Comparison of ENCODE assay signal across 21 cellular contexts in the genomic region with DNA sequence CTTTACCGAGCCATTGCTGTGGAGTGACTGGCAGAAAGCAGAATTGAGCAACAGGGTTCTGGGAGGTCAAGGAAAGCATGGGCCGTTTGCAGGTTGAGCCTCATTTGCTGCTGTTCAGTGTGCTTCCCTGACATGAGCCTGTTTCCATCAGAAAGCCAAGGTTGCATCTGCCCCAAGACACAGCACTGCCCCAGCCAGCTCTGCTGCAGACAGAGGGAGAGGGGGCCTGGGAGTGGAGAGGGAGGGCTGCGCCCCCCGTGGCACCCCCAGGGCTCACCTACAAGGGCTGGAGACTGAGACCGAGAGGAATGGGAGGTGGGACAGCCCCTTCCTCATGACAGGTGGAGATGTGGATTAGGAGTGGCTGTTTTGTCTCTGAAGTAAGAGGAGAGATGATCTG.
DNase-seq lines count a peak whose midpoint lies in the region; ATAC-seq, FAIRE-seq and TF ChIP-seq lines count a peak whose summit lies in the region.
"Had no signal": no experiment of that assay in that cellular context is flagged by ENCODE, and none has a peak within 500 bp of the region (broad histone marks: within the 10 kb centered on the region; RNA-seq: fewer than 3 reads in every experiment).

No MANE protein-coding gene starts in this region.

- intact Hi-C loops in prostate gland (cut with DNase I), result no loop called here

- H3K9me3 Mint-ChIP-seq in activated naive CD8-positive, alpha-beta T cell treated with anti-CD3 and anti-CD28 coated beads, Interleukin-2, amount 10 ng/mL, durations not matched to agents 7 days and 5 days, result no peaks in the 10 kb centered on the region
- H3K9me3 Mint-ChIP-seq in activated naive CD8-positive, alpha-beta T cell treated with anti-CD3 and anti-CD28 coated beads, Interleukin-2, amount 50 U/mL, for 24 hours, result no peaks in the 10 kb centered on the region
- H3K9me3 Mint-ChIP-seq: CD8-positive, alpha-beta T cell had no signal

- H3K4me1 ChIP-seq in prostate gland (replicated peaks), result no peaks in the 10 kb centered on the region
- H3K4me1 ChIP-seq: BE2C had no signal

- no peak for TF ChIP-seq CTCF in prostate gland (IDR thresholded peaks at IDR 0.05)

- no peak for TF ChIP-seq POLR2A in prostate gland (IDR thresholded peaks at IDR 0.05)

- H3K27me3 Mint-ChIP-seq in activated naive CD8-positive, alpha-beta T cell treated with anti-CD3 and anti-CD28 coated beads, Interleukin-2, amount 10 ng/mL, durations not matched to agents 7 days and 5 days, result no peaks in the 10 kb centered on the region
- peaks cover 2% of the 10 kb centered on the region for H3K27me3 Mint-ChIP-seq in activated naive CD8-positive, alpha-beta T cell treated with anti-CD3 and anti-CD28 coated beads, Interleukin-2, amount 50 U/mL, for 24 hours

- H3K9me3 ChIP-seq in prostate gland, result no peaks in the 10 kb centered on the region
- H3K9me3 ChIP-seq: BE2C had no signal

- H3K27ac ChIP-seq in prostate gland, result no peak overlapping the region

- peaks cover 1% of the 10 kb centered on the region; the same call in 1 of the 2 replicates for H3K36me3 ChIP-seq in H7 (replicated peaks; ENCODE audit: control insufficient read depth, insufficient read depth, low read length)
- H3K36me3 ChIP-seq in prostate gland, result no peaks in the 10 kb centered on the region
- H3K36me3 ChIP-seq: BE2C had no signal

- no peaks in the 10 kb centered on the region for H3K4me1 Mint-ChIP-seq in activated naive CD8-positive, alpha-beta T cell treated with anti-CD3 and anti-CD28 coated beads, Interleukin-2, amount 10 ng/mL, durations not matched to agents 7 days and 5 days
- no peaks in the 10 kb centered on the region for H3K4me1 Mint-ChIP-seq in activated naive CD8-positive, alpha-beta T cell treated with anti-CD3 and anti-CD28 coated beads, Interleukin-2, amount 50 U/mL, for 24 hours

- POLR2A ChIA-PET in activated naive CD8-positive, alpha-beta T cell treated with anti-CD3 and anti-CD28 coated beads, Interleukin-2, amount 10 ng/mL, durations not matched to agents 7 days and 5 days (lab: Charles Lee), result no interaction called here

- H3K4me3 ChIP-seq in H7 (ENCODE audit: insufficient read depth, low read depth, low read length), result no peak overlapping the region
- no peak overlapping the region for H3K4me3 ChIP-seq in prostate gland

- no peak for ATAC-seq in activated naive CD8-positive, alpha-beta T cell treated with anti-CD3 and anti-CD28 coated beads, Interleukin-2, amount 10 ng/mL, durations not matched to agents 7 days and 5 days (ENCODE audit: low read depth)
- ATAC-seq in activated naive CD8-positive, alpha-beta T cell treated with anti-CD3 and anti-CD28 coated beads, Interleukin-2, amount 50 U/mL, for 24 hours, result no peak
- no peak for ATAC-seq in GM21423 (IDR thresholded peaks at IDR 0.05; ENCODE audit: unreplicated experiment)
- ATAC-seq: CD8-positive, alpha-beta T cell; Right ventricle myocardium inferior had no signal

- 82% methylated on average over 5 of the region's 5 CpGs for WGBS in prostate gland

- peak; percentile 5 for DNase-seq in activated naive CD8-positive, alpha-beta T cell treated with anti-CD3 and anti-CD28 coated beads, Interleukin-2, amount 10 ng/mL, durations not matched to agents 7 days and 5 days
- no peak for DNase-seq in activated naive CD8-positive, alpha-beta T cell treated with anti-CD3 and anti-CD28 coated beads, Interleukin-2, amount 50 U/mL, for 24 hours
- DNase-seq in H7, result peak; percentile 26
- peak; percentile 35 for DNase-seq in islet precursor cell
- DNase-seq in prostate gland (ENCODE audit: low spot score), result peak; percentile 2
- no peak for DNase-seq in GM19239 (ENCODE audit: insufficient read length, low spot score)
- DNase-seq in activated gamma-delta T cell treated with Interleukin-2 at 50 U/mL for 16 hours, result no peak
- DNase-seq: BE2C; KG1; NCI-H1105 treated with DMSO at 0.1 percent for 48 hours; NCI-H1694 treated with DMSO at 0.1 percent for 48 hours; NCI-H510A; NCI-H748 treated with DMSO at 0.1 percent for 48 hours; NK-92 treated with Interleukin-12 subunit alpha and Interleukin-12 subunit beta, amount 100 ng/mL, for 24 hours had no signal

- no peak for FAIRE-seq in GM19239 (lab: Jason Lieb, UNC)
- FAIRE-seq: D721Med, GM12891, GM18507, RCC 7860 had no signal

- no peaks in the 10 kb centered on the region for H3K36me3 Mint-ChIP-seq in activated naive CD8-positive, alpha-beta T cell treated with anti-CD3 and anti-CD28 coated beads, Interleukin-2, amount 10 ng/mL, durations not matched to agents 7 days and 5 days
- no peaks in the 10 kb centered on the region for H3K36me3 Mint-ChIP-seq in activated naive CD8-positive, alpha-beta T cell treated with anti-CD3 and anti-CD28 coated beads, Interleukin-2, amount 50 U/mL, for 24 hours (ENCODE audit: low read depth)

- H3K27ac Mint-ChIP-seq in activated naive CD8-positive, alpha-beta T cell treated with anti-CD3 and anti-CD28 coated beads, Interleukin-2, amount 10 ng/mL, durations not matched to agents 7 days and 5 days, result no peak overlapping the region
- no peak overlapping the region for H3K27ac Mint-ChIP-seq in activated naive CD8-positive, alpha-beta T cell treated with anti-CD3 and anti-CD28 coated beads, Interleukin-2, amount 50 U/mL, for 24 hours
- H3K27ac Mint-ChIP-seq: CD8-positive, alpha-beta T cell had no signal

- H3K27me3 ChIP-seq in H7 (ENCODE audit: control insufficient read depth, insufficient read depth, low read length) (no peaks in the 10 kb centered on the region), prostate gland (replicated peaks; ENCODE audit: insufficient read depth) (no peaks in the 10 kb centered on the region)
- H3K27me3 ChIP-seq: BE2C had no signal

- H3K4me3 Mint-ChIP-seq in activated naive CD8-positive, alpha-beta T cell treated with anti-CD3 and anti-CD28 coated beads, Interleukin-2, amount 10 ng/mL, durations not matched to agents 7 days and 5 days, result no peak overlapping the region
- no peak overlapping the region for H3K4me3 Mint-ChIP-seq in activated naive CD8-positive, alpha-beta T cell treated with anti-CD3 and anti-CD28 coated beads, Interleukin-2, amount 50 U/mL, for 24 hours
- H3K4me3 Mint-ChIP-seq: CD8-positive, alpha-beta T cell had no signal

Comparison
In these comparisons a context has a peak if more than half of its experiments do, and no peak if none do; other contexts are left out.
1. DNase-seq: peak in activated naive CD8-positive, alpha-beta T cell treated with anti-CD3 and anti-CD28 coated beads, Interleukin-2, amount 10 ng/mL, durations not matched to agents 7 days and 5 days (single experiment), H7 (single experiment), islet precursor cell (single experiment) and prostate gland (single experiment); none in activated naive CD8-positive, alpha-beta T cell treated with anti-CD3 and anti-CD28 coated beads, Interleukin-2, amount 50 U/mL, for 24 hours (single experiment), GM19239 (single experiment) and activated gamma-delta T cell treated with Interleukin-2 at 50 U/mL for 16 hours (single experiment).